ENCODE assay signal across 15 cellular contexts in genomic region chr1:28010979-28011378, GRCh38.
"Had no signal": no experiment of that assay in that cellular context is flagged by ENCODE, and none has a peak within 500 bp of the region (broad histone marks: within the 10 kb centered on the region; RNA-seq: fewer than 3 reads in every experiment).

No MANE protein-coding gene starts in this region.

- DNase-seq: activated CD4-positive, alpha-beta memory T cell treated with anti-CD3 and anti-CD28 coated beads for 36 hours; activated CD8-positive, alpha-beta memory T cell treated with anti-CD3 and anti-CD28 coated beads, Interleukin-2, amount 10 ng/mL, durations not matched to agents 7 days and 5 days; activated naive CD4-positive, alpha-beta T cell treated with anti-CD3 and anti-CD28 coated beads, Interleukin-2, amount 50 U/mL, for 16 hours; activated T-cell treated with anti-CD3 and anti-CD28 coated beads, Interleukin-2, amount 50 U/mL, for 1 hour; adrenal gland; central memory CD4-positive, alpha-beta T cell; effector CD8-positive, alpha-beta T cell; hippocampal formation; left ventricle myocardium superior; occipital lobe; stimulated activated CD4-positive, alpha-beta T cell treated with anti-CD3 and anti-CD28 coated beads, Interleukin-4, amount 100 ng/mL, for 1 hour; stimulated activated naive B cell treated with anti-CD40 and anti-IgM and Interleukin-4, amounts not matched to agents 10 μg/mL and 1 μg/mL and 100 μg/mL, for 72 hours; tibial artery; WERI-Rb-1 had no signal

- H3K9me3 ChIP-seq: adrenal gland, tibial artery had no signal

- H3K4me1 ChIP-seq: adrenal gland, tibial artery had no signal

- H3K27ac ChIP-seq: adrenal gland, coronary artery, tibial artery, WERI-Rb-1 had no signal

- H3K27me3 ChIP-seq: adrenal gland, tibial artery had no signal

- H3K4me3 ChIP-seq: adrenal gland, coronary artery, tibial artery had no signal

- ATAC-seq: activated CD8-positive, alpha-beta memory T cell treated with anti-CD3 and anti-CD28 coated beads, Interleukin-2, amount 10 ng/mL, durations not matched to agents 7 days and 5 days; left ventricle myocardium superior; stimulated activated naive B cell treated with anti-CD40 and anti-IgM and Interleukin-4, amounts not matched to agents 10 μg/mL and 1 μg/mL and 100 μg/mL, for 72 hours had no signal
